In genomic region chr16:31330553-31330890, GRCh38 we compare ENCODE assay signal across 17 cellular contexts. TPM values are rescaled to one million over a fixed set of nuclear protein-coding genes. Genes with fewer than 3 reads are reported as not detected.
DNase-seq lines count a peak whose midpoint lies in the region; ATAC-seq and TF ChIP-seq lines count a peak whose summit lies in the region.
"Had no signal": no experiment of that assay in that cellular context is flagged by ENCODE, and none has a peak within 500 bp of the region (broad histone marks: within the 10 kb centered on the region; RNA-seq: fewer than 3 reads in every experiment).

No MANE protein-coding gene starts in this region.

- CTCF ChIA-PET in activated naive CD4-positive, alpha-beta T cell treated with anti-CD3 and anti-CD28 coated beads for 36 hours (lab: Charles Lee): no interaction called here
- CTCF ChIA-PET in activated B cell treated with CpG ODN at 0.5 μM for 24 hours (lab: Charles Lee): no interaction called here

- H3K27ac Mint-ChIP-seq in activated naive CD4-positive, alpha-beta T cell treated with anti-CD3 and anti-CD28 coated beads for 36 hours: no peak overlapping the region
- H3K27ac Mint-ChIP-seq in activated B cell treated with CpG ODN at 0.5 μM for 24 hours: no peak overlapping the region
- H3K27ac Mint-ChIP-seq in stimulated activated effector memory CD8-positive, alpha-beta T cell treated with anti-CD3 and anti-CD28 coated beads, Interleukin-12 subunit alpha, Interleukin-12 subunit beta, amount 100 ng/mL, for 72 hours: peak overlapping the region; percentile 82

- H3K9me3 Mint-ChIP-seq in activated naive CD4-positive, alpha-beta T cell treated with anti-CD3 and anti-CD28 coated beads for 36 hours: no peaks in the 10 kb centered on the region
- no peaks in the 10 kb centered on the region for H3K9me3 Mint-ChIP-seq in activated B cell treated with CpG ODN at 0.5 μM for 24 hours
- H3K9me3 Mint-ChIP-seq in stimulated activated effector memory CD8-positive, alpha-beta T cell treated with anti-CD3 and anti-CD28 coated beads, Interleukin-12 subunit alpha, Interleukin-12 subunit beta, amount 100 ng/mL, for 72 hours: no peaks in the 10 kb centered on the region
- H3K9me3 Mint-ChIP-seq: neural crest cell had no signal

- peaks cover 0 to 10% (median 9%) of the 10 kb centered on the region in 4 donors for H3K4me1 ChIP-seq in esophagus muscularis mucosa
- peaks cover 5% of the 10 kb centered on the region for H3K4me1 ChIP-seq in left ventricle myocardium inferior
- H3K4me1 ChIP-seq in left lung: no peaks in the 10 kb centered on the region

- WGBS in esophagus muscularis mucosa: 38% methylated on average over 8 of the region's 8 CpGs

- H3K9me3 ChIP-seq in esophagus muscularis mucosa: no peaks in the 10 kb centered on the region
- H3K9me3 ChIP-seq in left ventricle myocardium inferior (replicated peaks): no peaks in the 10 kb centered on the region
- H3K9me3 ChIP-seq in left lung: no peaks in the 10 kb centered on the region
- H3K9me3 ChIP-seq: sigmoid colon, transverse colon had no signal

- peaks cover 14% of the 10 kb centered on the region for H3K4me1 Mint-ChIP-seq in activated naive CD4-positive, alpha-beta T cell treated with anti-CD3 and anti-CD28 coated beads for 36 hours (ENCODE audit: low read depth)
- H3K4me1 Mint-ChIP-seq in activated B cell treated with CpG ODN at 0.5 μM for 24 hours: peaks cover 15% of the 10 kb centered on the region
- H3K4me1 Mint-ChIP-seq in stimulated activated effector memory CD8-positive, alpha-beta T cell treated with anti-CD3 and anti-CD28 coated beads, Interleukin-12 subunit alpha, Interleukin-12 subunit beta, amount 100 ng/mL, for 72 hours: peaks cover 26% of the 10 kb centered on the region
- H3K4me1 Mint-ChIP-seq: neural crest cell had no signal

- intact Hi-C loops in activated naive CD4-positive, alpha-beta T cell treated with anti-CD3 and anti-CD28 coated beads for 36 hours (cut with micrococcal nuclease): no loop called here
- intact Hi-C loops in activated B cell treated with CpG ODN at 0.5 μM for 24 hours (cut with micrococcal nuclease) (loop anchor here (2.0 to 10.0 kb wide), 4 partner anchors 20 to 537 kb away; partner anchors contain the start of gene KAT8), esophagus muscularis mucosa (cut with DNase I) (no loop called here), left ventricle myocardium inferior (cut with micrococcal nuclease) (no loop called here), left lung (cut with DNase I) (no loop called here)

- DNase-seq in activated naive CD4-positive, alpha-beta T cell treated with anti-CD3 and anti-CD28 coated beads for 36 hours: no peak
- no peak for DNase-seq in activated naive CD4-positive, alpha-beta T cell treated with anti-CD3 and anti-CD28 coated beads, Interleukin-2, amount 50 U/mL, for 16 hours
- DNase-seq in activated B cell treated with CpG ODN at 0.5 μM for 24 hours: no peak
- DNase-seq in esophagus muscularis mucosa (ENCODE audit: extremely low spot score): no peak
- DNase-seq in stimulated activated effector memory CD8-positive, alpha-beta T cell treated with anti-CD3 and anti-CD28 coated beads, Interleukin-12 subunit alpha, Interleukin-12 subunit beta, amount 100 ng/mL, for 72 hours (ENCODE audit: low spot score in 2 of 2): no peak
- no peak for DNase-seq in left ventricle myocardium inferior
- no peak for DNase-seq in left lung
- DNase-seq: DMS 273 treated with DMSO at 0.1 percent for 48 hours, dorsolateral prefrontal cortex, NCI-H2029, NCI-H526, transverse colon had no signal

- peaks cover 10% of the 10 kb centered on the region for H3K27me3 Mint-ChIP-seq in activated naive CD4-positive, alpha-beta T cell treated with anti-CD3 and anti-CD28 coated beads for 36 hours (ENCODE audit: low read depth)
- peaks cover 5% of the 10 kb centered on the region for H3K27me3 Mint-ChIP-seq in activated B cell treated with CpG ODN at 0.5 μM for 24 hours

- peak; percentile 5 for TF ChIP-seq POLR2A in esophagus muscularis mucosa (IDR thresholded peaks at IDR 0.05; ENCODE audit: low read depth)

- H3K27me3 ChIP-seq in esophagus muscularis mucosa (peaks cover 5 to 74% (median 19%) of the 10 kb centered on the region in 4 donors), left ventricle myocardium inferior (ENCODE audit: low read depth) (peaks cover 90% of the 10 kb centered on the region), left lung (peaks cover 14 to 75% of the 10 kb centered on the region in 2 donors)

- POLR2A ChIA-PET in activated B cell treated with CpG ODN at 0.5 μM for 24 hours (lab: Charles Lee): interaction anchor here (1.0 to 2.3 kb wide), 2 partner anchors 150 to 213 kb away, joined by 3 to 13 read pairs; partner anchors contain the start of genes FUS and KAT8

- TF ChIP-seq CTCF in activated B cell treated with CpG ODN at 0.5 μM for 24 hours (IDR thresholded peaks at IDR 0.05): no peak
- no peak for TF ChIP-seq CTCF in esophagus muscularis mucosa (IDR thresholded peaks at IDR 0.05)
- no peak for TF ChIP-seq CTCF in left ventricle myocardium inferior (IDR thresholded peaks at IDR 0.05; ENCODE audit: borderline replicate concordance)
- TF ChIP-seq CTCF in left lung (IDR thresholded peaks at IDR 0.05): no peak

- H3K4me3 ChIP-seq in esophagus muscularis mucosa (no peak overlapping the region), left ventricle myocardium inferior (no peak overlapping the region), left lung (no peak overlapping the region)
- H3K4me3 ChIP-seq: hepatocyte had no signal

- no peaks in the 10 kb centered on the region for H3K36me3 Mint-ChIP-seq in activated naive CD4-positive, alpha-beta T cell treated with anti-CD3 and anti-CD28 coated beads for 36 hours (ENCODE audit: low read depth)
- peaks cover 15% of the 10 kb centered on the region for H3K36me3 Mint-ChIP-seq in activated B cell treated with CpG ODN at 0.5 μM for 24 hours (ENCODE audit: low read depth)
- no peaks in the 10 kb centered on the region for H3K36me3 Mint-ChIP-seq in stimulated activated effector memory CD8-positive, alpha-beta T cell treated with anti-CD3 and anti-CD28 coated beads, Interleukin-12 subunit alpha, Interleukin-12 subunit beta, amount 100 ng/mL, for 72 hours

- H3K36me3 ChIP-seq in esophagus muscularis mucosa (no peaks in the 10 kb centered on the region), left ventricle myocardium inferior (no peaks in the 10 kb centered on the region), left lung (peaks cover 0 to 47% of the 10 kb centered on the region in 2 donors)
- H3K36me3 ChIP-seq: sigmoid colon, transverse colon had no signal

- TF ChIP-seq EP300 in esophagus muscularis mucosa (IDR thresholded peaks at IDR 0.05): no peak

- H3K4me3 Mint-ChIP-seq in activated naive CD4-positive, alpha-beta T cell treated with anti-CD3 and anti-CD28 coated beads for 36 hours: peak overlapping the region; percentile 66
- H3K4me3 Mint-ChIP-seq in activated B cell treated with CpG ODN at 0.5 μM for 24 hours: peak overlapping the region; percentile 82
- peak overlapping the region; percentile 73 for H3K4me3 Mint-ChIP-seq in stimulated activated effector memory CD8-positive, alpha-beta T cell treated with anti-CD3 and anti-CD28 coated beads, Interleukin-12 subunit alpha, Interleukin-12 subunit beta, amount 100 ng/mL, for 72 hours
- H3K4me3 Mint-ChIP-seq: neural crest cell had no signal

- no peak overlapping the region for H3K27ac ChIP-seq in esophagus muscularis mucosa (replicated peaks in 1 of 4)
- H3K27ac ChIP-seq in left ventricle myocardium inferior (replicated peaks): no peak overlapping the region
- H3K27ac ChIP-seq in left lung: no peak overlapping the region
- H3K27ac ChIP-seq: dorsolateral prefrontal cortex, hepatocyte, sigmoid colon, transverse colon, VCaP had no signal

- ATAC-seq in activated B cell treated with CpG ODN at 0.5 μM for 24 hours (ENCODE audit: low read depth) (no peak), GM18861 (IDR thresholded peaks at IDR 0.05; ENCODE audit: unreplicated experiment) (no peak), left lung (no peak)
- ATAC-seq in stimulated activated effector memory CD8-positive, alpha-beta T cell treated with anti-CD3 and anti-CD28 coated beads, Interleukin-12 subunit alpha, Interleukin-12 subunit beta, amount 100 ng/mL, for 72 hours: no peak

RNA-seq across cellular contexts. Expression of gene ITGAX, which starts 24.5 kb away (rescaled TPM):
- total RNA-seq in activated naive CD4-positive, alpha-beta T cell treated with anti-CD3 and anti-CD28 coated beads for 36 hours: 1 to 10 TPM; 2.4 to 2.9 TPM
- total RNA-seq in activated B cell treated with CpG ODN at 0.5 μM for 24 hours (81.9 and 100 TPM in 2 replicates), esophagus muscularis mucosa (10 to 100 TPM in 1 of 4 donors, 1 to 10 TPM in 2, under 1 TPM in 1; 0.71 to 11.3 (median 3.4) TPM), left ventricle myocardium inferior (1.4 TPM), left lung (100 to 1,000 TPM in 1 of 2 donors, 10 to 100 TPM in 1; 71.5 to 134 TPM)
- total RNA-seq: neural crest cell had no signal
